ENCODE assay signal across 16 cellular contexts in the genomic region with DNA sequence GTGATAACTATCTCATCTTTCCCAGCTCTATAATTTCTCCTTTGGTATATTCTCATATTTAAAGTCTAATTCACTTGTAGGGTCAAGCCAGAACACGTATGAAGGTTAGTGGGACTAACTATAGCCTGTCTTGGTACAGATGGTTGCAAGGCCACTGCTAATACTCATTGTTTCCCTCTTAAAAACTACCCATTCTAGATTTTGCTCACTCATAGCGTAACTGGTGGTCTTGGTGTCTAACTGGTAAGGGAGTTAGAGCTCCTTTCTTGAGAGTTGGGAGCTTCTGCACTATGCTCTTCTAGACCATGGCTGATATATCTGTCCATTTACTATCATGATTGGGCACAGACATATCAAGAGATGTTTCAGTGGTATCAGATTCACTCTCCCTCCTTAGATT. TPM values are rescaled to one million over a fixed set of nuclear protein-coding genes. Genes with fewer than 3 reads are reported as not detected.
DNase-seq lines count a peak whose midpoint lies in the region; ATAC-seq and TF ChIP-seq lines count a peak whose summit lies in the region.
"Had no signal": no experiment of that assay in that cellular context is flagged by ENCODE, and none has a peak within 500 bp of the region (broad histone marks: within the 10 kb centered on the region; RNA-seq: fewer than 3 reads in every experiment).

No MANE protein-coding gene starts in this region.

- DNase-seq in activated CD4-positive, alpha-beta T cell treated with anti-CD3 and anti-CD28 coated beads for 36 hours, result no peak
- DNase-seq in activated CD4-positive, alpha-beta T cell treated with anti-CD3 and anti-CD28 coated beads, Interleukin-2, amount 50 U/mL, for 48 hours, result no peak
- no peak for DNase-seq in stimulated activated naive CD8-positive, alpha-beta T cell treated with anti-CD3 and anti-CD28 coated beads, Interleukin-15, amount 100 ng/mL, for 72 hours
- DNase-seq in stimulated activated naive CD8-positive, alpha-beta T cell treated with anti-CD3 and anti-CD28 coated beads, Interleukin-15, Interleukin-2, amounts not matched to agents 100 U/mL and 50 U/mL, for 24 hours, result no peak
- DNase-seq in activated CD8-positive, alpha-beta memory T cell treated with anti-CD3 and anti-CD28 coated beads for 24 hours, result no peak
- no peak for DNase-seq in GM10266 (ENCODE audit: extremely low spot score)
- DNase-seq: AML-193; Caco-2; Calu3; CD4-positive, alpha-beta T cell; CD8-positive, alpha-beta T cell; DMS79 treated with DMSO at 0.1 percent for 48 hours had no signal

- no peak for TF ChIP-seq CTCF in GM10266 (IDR thresholded peaks at IDR 0.05; ENCODE audit: control insufficient read depth, insufficient read depth, low read depth, missing control alignments)

- POLR2A ChIA-PET in activated CD4-positive, alpha-beta T cell treated with anti-CD3 and anti-CD28 coated beads for 36 hours (lab: Charles Lee), result no interaction called here

- CTCF ChIA-PET in activated CD4-positive, alpha-beta T cell treated with anti-CD3 and anti-CD28 coated beads for 36 hours (lab: Charles Lee), result interaction anchor here (0.6 to 1.2 kb wide), 4 partner anchors 10 to 135 kb away, joined by 3 read pairs; no protein-coding TSS in a partner anchor

- intact Hi-C loops in activated CD4-positive, alpha-beta T cell treated with anti-CD3 and anti-CD28 coated beads for 36 hours (cut with DNase I, micrococcal nuclease), result no loop called here

- H3K4me3 Mint-ChIP-seq in activated CD4-positive, alpha-beta T cell treated with anti-CD3 and anti-CD28 coated beads for 36 hours, result no peak overlapping the region
- H3K4me3 Mint-ChIP-seq in stimulated activated naive CD8-positive, alpha-beta T cell treated with anti-CD3 and anti-CD28 coated beads, Interleukin-15, amount 100 ng/mL, for 72 hours, result no peak overlapping the region
- H3K4me3 Mint-ChIP-seq: B cell; CD4-positive, alpha-beta T cell; CD8-positive, alpha-beta T cell had no signal

- H3K4me1 Mint-ChIP-seq in activated CD4-positive, alpha-beta T cell treated with anti-CD3 and anti-CD28 coated beads for 36 hours, result peaks cover 12% of the 10 kb centered on the region
- H3K4me1 Mint-ChIP-seq in stimulated activated naive CD8-positive, alpha-beta T cell treated with anti-CD3 and anti-CD28 coated beads, Interleukin-15, amount 100 ng/mL, for 72 hours, result peaks cover 19% of the 10 kb centered on the region

- H3K27ac Mint-ChIP-seq in activated CD4-positive, alpha-beta T cell treated with anti-CD3 and anti-CD28 coated beads for 36 hours, result no peak overlapping the region
- no peak overlapping the region for H3K27ac Mint-ChIP-seq in stimulated activated naive CD8-positive, alpha-beta T cell treated with anti-CD3 and anti-CD28 coated beads, Interleukin-15, amount 100 ng/mL, for 72 hours
- H3K27ac Mint-ChIP-seq: B cell; CD4-positive, alpha-beta T cell; CD8-positive, alpha-beta T cell had no signal

- peak; percentile 30 for ATAC-seq in activated CD4-positive, alpha-beta T cell treated with anti-CD3 and anti-CD28 coated beads for 36 hours
- peak; percentile 56 for ATAC-seq in stimulated activated naive CD8-positive, alpha-beta T cell treated with anti-CD3 and anti-CD28 coated beads, Interleukin-15, amount 100 ng/mL, for 72 hours
- no peak for ATAC-seq in stimulated activated naive CD8-positive, alpha-beta T cell treated with anti-CD3 and anti-CD28 coated beads, Interleukin-15, Interleukin-2, amounts not matched to agents 100 U/mL and 50 U/mL, for 24 hours
- ATAC-seq in HG02870 (IDR thresholded peaks at IDR 0.05; ENCODE audit: unreplicated experiment), result peak; percentile 55
- ATAC-seq: A549; CD8-positive, alpha-beta T cell had no signal

- H3K36me3 Mint-ChIP-seq in activated CD4-positive, alpha-beta T cell treated with anti-CD3 and anti-CD28 coated beads for 36 hours (ENCODE audit: low read depth), result no peaks in the 10 kb centered on the region
- H3K36me3 Mint-ChIP-seq: CD8-positive, alpha-beta T cell had no signal

- H3K9me3 Mint-ChIP-seq in activated CD4-positive, alpha-beta T cell treated with anti-CD3 and anti-CD28 coated beads for 36 hours (ENCODE audit: low read depth), result no peaks in the 10 kb centered on the region
- H3K9me3 Mint-ChIP-seq in stimulated activated naive CD8-positive, alpha-beta T cell treated with anti-CD3 and anti-CD28 coated beads, Interleukin-15, amount 100 ng/mL, for 72 hours, result peaks cover 6 to 18% of the 10 kb centered on the region in 2 donors
- H3K9me3 Mint-ChIP-seq: CD4-positive, alpha-beta T cell; CD8-positive, alpha-beta T cell had no signal

- H3K27me3 Mint-ChIP-seq in activated CD4-positive, alpha-beta T cell treated with anti-CD3 and anti-CD28 coated beads for 36 hours, result no peaks in the 10 kb centered on the region
- no peaks in the 10 kb centered on the region for H3K27me3 Mint-ChIP-seq in stimulated activated naive CD8-positive, alpha-beta T cell treated with anti-CD3 and anti-CD28 coated beads, Interleukin-15, amount 100 ng/mL, for 72 hours
- H3K27me3 Mint-ChIP-seq: B cell; CD4-positive, alpha-beta T cell had no signal

RNA-seq across cellular contexts. Expression of gene MGP, which starts 8.8 kb away (rescaled TPM):
- not detected for total RNA-seq in activated CD4-positive, alpha-beta T cell treated with anti-CD3 and anti-CD28 coated beads for 36 hours
- total RNA-seq: Caco-2, Calu3 had no signal

RNA-seq across cellular contexts. Expression of gene ART4, which starts 33.5 kb away (rescaled TPM):
- not detected for total RNA-seq in activated CD4-positive, alpha-beta T cell treated with anti-CD3 and anti-CD28 coated beads for 36 hours
- total RNA-seq: A172; B cell; Calu3; CD4-positive, alpha-beta T cell; CD8-positive, alpha-beta T cell had no signal
